ENCODE assay signal across 8 cellular contexts in the genomic region with DNA sequence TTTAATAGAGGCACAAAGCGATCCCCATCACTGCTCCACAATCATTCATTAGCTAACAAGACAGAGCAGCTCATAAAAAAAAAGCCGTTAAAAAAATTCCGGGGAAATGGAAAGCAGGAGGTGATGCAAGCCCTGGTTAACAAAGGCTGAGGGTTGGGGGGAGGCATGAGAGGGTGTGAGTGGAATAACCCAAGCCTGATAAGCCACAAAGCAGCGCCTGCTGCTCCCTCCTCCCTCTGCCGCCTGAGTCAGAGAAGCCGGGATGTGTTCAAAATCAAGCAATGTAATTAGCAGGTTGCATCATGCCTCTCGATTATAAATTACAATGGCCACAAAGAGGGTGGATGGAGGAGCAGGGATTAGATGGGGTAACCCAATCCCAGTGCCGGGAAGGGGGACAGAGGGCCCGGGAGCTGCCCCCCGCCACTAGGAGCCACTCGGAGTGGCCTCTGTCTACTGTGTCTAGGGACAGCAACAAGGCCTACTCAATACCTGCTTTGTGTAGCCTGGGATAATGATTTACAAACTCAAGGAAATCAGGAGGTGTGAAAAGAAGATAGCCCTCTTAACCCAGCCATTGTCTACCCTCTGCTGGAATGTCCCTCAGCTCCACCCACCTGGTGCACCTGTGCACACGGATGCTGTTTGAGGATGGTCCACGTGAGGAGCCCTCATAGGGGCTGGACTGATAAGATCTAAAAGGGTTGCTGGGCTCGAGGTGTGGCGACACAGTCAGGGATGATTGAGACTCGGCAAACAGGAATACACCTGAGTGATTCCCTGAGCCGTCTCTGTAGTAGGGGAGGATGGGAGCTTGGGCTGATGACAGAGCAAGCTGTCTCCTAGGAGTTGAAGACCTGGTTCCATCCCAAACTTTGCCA.
A peak's percentile ranks its signal among the peaks of the same experiment; 100 is the strongest.
DNase-seq lines count a peak whose midpoint lies in the region; ATAC-seq, FAIRE-seq and TF ChIP-seq lines count a peak whose summit lies in the region.

No MANE protein-coding gene starts in this region.

- no peaks in the 10 kb centered on the region for H3K9me3 Mint-ChIP-seq in activated naive CD4-positive, alpha-beta T cell treated with anti-CD3 and anti-CD28 coated beads for 36 hours
- no peaks in the 10 kb centered on the region for H3K9me3 Mint-ChIP-seq in activated naive CD4-positive, alpha-beta T cell treated with anti-CD3 and anti-CD28 coated beads, Interleukin-2, amount 10 ng/mL, durations not matched to agents 7 days and 5 days

- no peaks in the 10 kb centered on the region for H3K27me3 ChIP-seq in bronchial epithelial cell (ENCODE audit: control insufficient read depth, insufficient read depth, low read length)

- H3K4me1 Mint-ChIP-seq in activated naive CD4-positive, alpha-beta T cell treated with anti-CD3 and anti-CD28 coated beads for 36 hours (ENCODE audit: low read depth): peaks cover 40% of the 10 kb centered on the region
- peaks cover 31% of the 10 kb centered on the region for H3K4me1 Mint-ChIP-seq in activated naive CD4-positive, alpha-beta T cell treated with anti-CD3 and anti-CD28 coated beads, Interleukin-2, amount 10 ng/mL, durations not matched to agents 7 days and 5 days

- FAIRE-seq in bronchial epithelial cell (lab: Jason Lieb, UNC) (peak; percentile 47), GM19239 (lab: Jason Lieb, UNC) (no peak)

- no peaks in the 10 kb centered on the region for H3K36me3 ChIP-seq in bronchial epithelial cell (ENCODE audit: control insufficient read depth, insufficient read depth, low read length)

- H3K27ac Mint-ChIP-seq in activated naive CD4-positive, alpha-beta T cell treated with anti-CD3 and anti-CD28 coated beads for 36 hours: peak overlapping the region; percentile 46
- no peak overlapping the region for H3K27ac Mint-ChIP-seq in activated naive CD4-positive, alpha-beta T cell treated with anti-CD3 and anti-CD28 coated beads, Interleukin-2, amount 10 ng/mL, durations not matched to agents 7 days and 5 days

- no peak overlapping the region for H3K4me3 ChIP-seq in bronchial epithelial cell (ENCODE audit: low read depth, low read length)

- no peak overlapping the region for H3K4me3 Mint-ChIP-seq in activated naive CD4-positive, alpha-beta T cell treated with anti-CD3 and anti-CD28 coated beads for 36 hours
- no peak overlapping the region for H3K4me3 Mint-ChIP-seq in activated naive CD4-positive, alpha-beta T cell treated with anti-CD3 and anti-CD28 coated beads, Interleukin-2, amount 10 ng/mL, durations not matched to agents 7 days and 5 days

- TF ChIP-seq CTCF in bronchial epithelial cell (IDR thresholded peaks at IDR 0.05; ENCODE audit: insufficient read depth, low read length, severe bottlenecking): peak; percentile 64

- H3K27me3 Mint-ChIP-seq in activated naive CD4-positive, alpha-beta T cell treated with anti-CD3 and anti-CD28 coated beads for 36 hours (ENCODE audit: low read depth): no peaks in the 10 kb centered on the region
- H3K27me3 Mint-ChIP-seq in activated naive CD4-positive, alpha-beta T cell treated with anti-CD3 and anti-CD28 coated beads, Interleukin-2, amount 10 ng/mL, durations not matched to agents 7 days and 5 days: peaks cover 9% of the 10 kb centered on the region

- no peaks in the 10 kb centered on the region for H3K36me3 Mint-ChIP-seq in activated naive CD4-positive, alpha-beta T cell treated with anti-CD3 and anti-CD28 coated beads for 36 hours (ENCODE audit: low read depth)
- no peaks in the 10 kb centered on the region for H3K36me3 Mint-ChIP-seq in activated naive CD4-positive, alpha-beta T cell treated with anti-CD3 and anti-CD28 coated beads, Interleukin-2, amount 10 ng/mL, durations not matched to agents 7 days and 5 days

- intact Hi-C loops in activated naive CD4-positive, alpha-beta T cell treated with anti-CD3 and anti-CD28 coated beads for 36 hours (cut with micrococcal nuclease): no loop called here

- DNase-seq in activated naive CD4-positive, alpha-beta T cell treated with anti-CD3 and anti-CD28 coated beads for 36 hours: peak; percentile 38
- no peak for DNase-seq in activated naive CD4-positive, alpha-beta T cell treated with anti-CD3 and anti-CD28 coated beads, Interleukin-2, amount 10 ng/mL, durations not matched to agents 7 days and 5 days
- peak; percentile 98 to 99 for DNase-seq in NCI-H526 (lab: John Stamatoyannopoulos, UW)
- peak; percentile 93 for DNase-seq in bronchial epithelial cell (ENCODE audit: low read depth)
- peak; percentile 93 for DNase-seq in mucosa of gallbladder (ENCODE audit: low spot score)
- no peak for DNase-seq in substantia nigra (lab: John Stamatoyannopoulos, UW)
- DNase-seq in GM19239 (ENCODE audit: insufficient read length, low spot score): no peak

- CTCF ChIA-PET in activated naive CD4-positive, alpha-beta T cell treated with anti-CD3 and anti-CD28 coated beads for 36 hours (lab: Charles Lee): interaction anchor here (0.6 to 1.7 kb wide), 2 partner anchors 152 to 1344 kb away, joined by 3 to 4 read pairs; no protein-coding TSS in a partner anchor
- CTCF ChIA-PET in activated naive CD4-positive, alpha-beta T cell treated with anti-CD3 and anti-CD28 coated beads, Interleukin-2, amount 10 ng/mL, durations not matched to agents 7 days and 5 days (lab: Charles Lee): interaction anchor here (0.8 to 1.2 kb wide), 3 partner anchors 136 to 153 kb away, joined by 3 read pairs; no protein-coding TSS in a partner anchor

- H3K27ac ChIP-seq in substantia nigra (ENCODE audit: low read depth, low read length, poor library complexity, severe bottlenecking): no peak overlapping the region

- no peak for ATAC-seq in GM21528 (IDR thresholded peaks at IDR 0.05; ENCODE audit: low FRiP score, unreplicated experiment)

Comparison
In these comparisons a context has a peak if more than half of its experiments do, and no peak if none do; other contexts are left out.
1. DNase-seq: peak in activated naive CD4-positive, alpha-beta T cell treated with anti-CD3 and anti-CD28 coated beads for 36 hours (single experiment), NCI-H526 (2 of 2), bronchial epithelial cell (single experiment) and mucosa of gallbladder (single experiment); none in activated naive CD4-positive, alpha-beta T cell treated with anti-CD3 and anti-CD28 coated beads, Interleukin-2, amount 10 ng/mL, durations not matched to agents 7 days and 5 days (single experiment), substantia nigra (0 of 49) and GM19239 (single experiment).